ENCODE assay signal across 8 cellular contexts in genomic region chr13:97432232-97432916, GRCh38. TPM values are rescaled to one million over a fixed set of nuclear protein-coding genes. Genes with fewer than 3 reads are reported as not detected.
DNase-seq lines count a peak whose midpoint lies in the region; ATAC-seq and TF ChIP-seq lines count a peak whose summit lies in the region.

No MANE protein-coding gene starts in this region.

- H3K4me3 Mint-ChIP-seq in CD8-positive, alpha-beta memory T cell = peak overlapping the region; percentile 88 to 99 (median 99)
- peak overlapping the region; percentile 87 to 99 (median 97) for H3K4me3 Mint-ChIP-seq in naive B cell

- peaks cover 21% of the 10 kb centered on the region for H3K4me1 ChIP-seq in CD8-positive, alpha-beta memory T cell (ENCODE audit: insufficient read depth, low read length)
- H3K4me1 ChIP-seq in MM.1S (ENCODE audit: low read length) (peaks cover 23% of the 10 kb centered on the region; the same call in 1 of the 2 replicates), colonic mucosa (peaks cover 13% of the 10 kb centered on the region)

- H3K27ac ChIP-seq in CD8-positive, alpha-beta memory T cell (ENCODE audit: low read depth, low read length) = peak overlapping the region; percentile 100
- H3K27ac ChIP-seq in MM.1S (ENCODE audit: low read length) = peak overlapping the region; percentile 63; the same call in 1 of the 2 replicates
- H3K27ac ChIP-seq in colonic mucosa = peak overlapping the region; percentile 100

- no peaks in the 10 kb centered on the region for H3K9me2 ChIP-seq in MM.1S (replicated peaks; ENCODE audit: insufficient read depth, low read length)

- H3K9me3 ChIP-seq in CD8-positive, alpha-beta memory T cell (ENCODE audit: low read length) = no peaks in the 10 kb centered on the region
- H3K9me3 ChIP-seq in MM.1S (replicated peaks; ENCODE audit: insufficient read depth, low read length) (no peaks in the 10 kb centered on the region), colonic mucosa (no peaks in the 10 kb centered on the region)

- H3K27me3 Mint-ChIP-seq in CD8-positive, alpha-beta memory T cell = peaks cover 0 to 7% of the 10 kb centered on the region in 2 donors
- peaks cover 0 to 22% (median 7%) of the 10 kb centered on the region in 3 donors for H3K27me3 Mint-ChIP-seq in naive B cell

- H3K9me3 Mint-ChIP-seq in CD8-positive, alpha-beta memory T cell = peaks cover 0 to 1% (median 0%) of the 10 kb centered on the region in 5 donors
- peaks cover 0 to 4% (median 0%) of the 10 kb centered on the region in 7 donors for H3K9me3 Mint-ChIP-seq in naive B cell

- peak overlapping the region; percentile 59 for H2AFZ ChIP-seq in MM.1S (ENCODE audit: low read length)

- H3K79me2 ChIP-seq in MM.1S (ENCODE audit: low read length) = peaks cover 30% of the 10 kb centered on the region

- CTCF ChIA-PET in CD8-positive, alpha-beta memory T cell (lab: Charles Lee) = interaction anchor here (0.9 to 1.0 kb wide), 2 partner anchors 15 to 31 kb away, joined by 3 to 4 read pairs; no protein-coding TSS in a partner anchor

- H3K9ac ChIP-seq in MM.1S (ENCODE audit: low read length) (peak overlapping the region; percentile 55), colonic mucosa (ENCODE audit: low read depth in 2 of 2, low read length in 2 of 2) (peak overlapping the region; percentile 31 to 98)

- no peaks in the 10 kb centered on the region for H3K36me3 ChIP-seq in CD8-positive, alpha-beta memory T cell (ENCODE audit: insufficient read depth, low read length)
- H3K36me3 ChIP-seq in MM.1S (replicated peaks; ENCODE audit: insufficient read depth, low read length) = no peaks in the 10 kb centered on the region
- no peaks in the 10 kb centered on the region for H3K36me3 ChIP-seq in colonic mucosa

- H3K4me2 ChIP-seq in MM.1S (ENCODE audit: low read depth, low read length) = peak overlapping the region; percentile 84

- ATAC-seq in naive B cell (ENCODE audit: low read depth in 2 of 2) = no peak

- POLR2A ChIA-PET in CD8-positive, alpha-beta memory T cell (lab: Charles Lee) = interaction anchor here (0.6 to 1.7 kb wide), 8 partner anchors 9 to 1756 kb away, joined by 3 to 8 read pairs (median 4); partner anchors contain the start of gene DNAJC3

- peak overlapping the region; percentile 100 for H3K4me3 ChIP-seq in CD8-positive, alpha-beta memory T cell (ENCODE audit: low read length)
- peak overlapping the region; percentile 76 for H3K4me3 ChIP-seq in MM.1S (ENCODE audit: low read length)
- H3K4me3 ChIP-seq in colonic mucosa = peak overlapping the region; percentile 68

- H3F3A ChIP-seq in MM.1S (ENCODE audit: insufficient read depth, low read length) = peaks cover 15% of the 10 kb centered on the region

- H3K27me3 ChIP-seq in CD8-positive, alpha-beta memory T cell (ENCODE audit: insufficient read depth, low read length, poor library complexity, severe bottlenecking) = no peaks in the 10 kb centered on the region
- no peaks in the 10 kb centered on the region for H3K27me3 ChIP-seq in MM.1S (replicated peaks; ENCODE audit: insufficient read depth, low read length)
- no peaks in the 10 kb centered on the region for H3K27me3 ChIP-seq in colonic mucosa

- H3K4me1 Mint-ChIP-seq in CD8-positive, alpha-beta memory T cell = peaks cover 29 to 37% (median 36%) of the 10 kb centered on the region in 3 donors
- peaks cover 20 to 23% (median 23%) of the 10 kb centered on the region in 3 donors for H3K4me1 Mint-ChIP-seq in naive B cell

- intact Hi-C loops in colonic mucosa (cut with DNase I) = no loop called here

- TF ChIP-seq CTCF in MM.1S (IDR thresholded peaks at IDR 0.05; ENCODE audit: low read length) (no peak), colonic mucosa (IDR thresholded peaks at IDR 0.05) (no peak)

- peak overlapping the region; percentile 93 to 100 (median 100) for H3K27ac Mint-ChIP-seq in CD8-positive, alpha-beta memory T cell
- peak overlapping the region; percentile 98 to 100 (median 100) for H3K27ac Mint-ChIP-seq in naive B cell

- DNase-seq in CD8-positive, alpha-beta memory T cell = no peak
- no peak for DNase-seq in MM.1S
- DNase-seq in colonic mucosa = no peak
- DNase-seq in naive B cell = no peak
- DNase-seq in iPS-NIHi11 (ENCODE audit: low spot score) = no peak
- DNase-seq in D341Med (ENCODE audit: low spot score) = no peak
- no peak for DNase-seq in glomerular visceral epithelial cell (ENCODE audit: extremely low spot score)
- DNase-seq in stimulated activated CD4-positive, alpha-beta T cell treated with anti-CD3 and anti-CD28 coated beads, Interleukin-4, amount 100 ng/mL, for 4 hours = no peak

- H4K20me1 ChIP-seq in MM.1S (ENCODE audit: insufficient read depth, low read length) = no peaks in the 10 kb centered on the region

- H3K36me3 Mint-ChIP-seq in CD8-positive, alpha-beta memory T cell = peaks cover 0 to 18% (median 0%) of the 10 kb centered on the region in 3 donors
- no peaks in the 10 kb centered on the region for H3K36me3 Mint-ChIP-seq in naive B cell

RNA-seq across cellular contexts. Expression of gene RAP2A, which starts 1.6 kb away (rescaled TPM):
- 10 to 100 TPM; 18.3 to 19.8 TPM for total RNA-seq in CD8-positive, alpha-beta memory T cell
- 3.6 TPM for polyA plus RNA-seq in CD8-positive, alpha-beta memory T cell
- 10 to 100 TPM; 35.9 to 38.2 TPM for total RNA-seq in colonic mucosa
- polyA plus RNA-seq in naive B cell (ENCODE audit: low read depth in 6 of 6) = 1 to 10 TPM; 1.2 to 2.7 (median 1.7) TPM
